Comparison of ENCODE assay signal across 8 cellular contexts in genomic region chrX:45771560-45772340, GRCh38.
DNase-seq lines count a peak whose midpoint lies in the region; ATAC-seq and TF ChIP-seq lines count a peak whose summit lies in the region.

No MANE protein-coding gene starts in this region.

- ATAC-seq in GM18870 (IDR thresholded peaks at IDR 0.05; ENCODE audit: unreplicated experiment): peak; percentile 46
- peak; percentile 34 for ATAC-seq in esophagus mucosa

- no peak overlapping the region for H3K9ac ChIP-seq in rectal smooth muscle tissue (ENCODE audit: low read length)

- H3K4me3 ChIP-seq in rectal smooth muscle tissue (ENCODE audit: low read length): peak overlapping the region; percentile 20
- H3K4me3 ChIP-seq in lower leg skin (ENCODE audit: low read depth, poor library complexity, severe bottlenecking): no peak overlapping the region

- TF ChIP-seq CTCF in lower leg skin (IDR thresholded peaks at IDR 0.05): no peak

- TF ChIP-seq POLR2A in lower leg skin (IDR thresholded peaks at IDR 0.05): no peak

- H3K27me3 ChIP-seq in rectal smooth muscle tissue (ENCODE audit: control insufficient read depth, insufficient read depth, low read length): no peaks in the 10 kb centered on the region

- peak overlapping the region; percentile 61 for H3K27ac ChIP-seq in rectal smooth muscle tissue (ENCODE audit: low read depth, low read length)

- H3K4me1 ChIP-seq in rectal smooth muscle tissue (ENCODE audit: control insufficient read depth, insufficient read depth, low read length): no peaks in the 10 kb centered on the region

- 13 to 46% methylated on average over 7 of the region's 7 CpGs for WGBS in lower leg skin, 2 donors

- intact Hi-C loops in lower leg skin (cut with DNase I; ENCODE audit: low total_unique reads): no loop called here

- DNase-seq in HT-29 (ENCODE audit: low spot score): peak; percentile 78
- peak; percentile 54 to 62 for DNase-seq in activated CD4-positive, alpha-beta T cell treated with anti-CD3 and anti-CD28 coated beads, Interleukin-2, amount 50 U/mL, for 48 hours
- DNase-seq in lower leg skin (ENCODE audit: low spot score in 2 of 2): no peak
- no peak for DNase-seq in DMS153 (lab: John Stamatoyannopoulos, UW)
- DNase-seq in NCI-H510A (lab: John Stamatoyannopoulos, UW): no peak

- H3K36me3 ChIP-seq in rectal smooth muscle tissue (ENCODE audit: control insufficient read depth, insufficient read depth, low read length): no peaks in the 10 kb centered on the region

Comparison
In these comparisons a context has a peak if more than half of its experiments do, and no peak if none do; other contexts are left out.
1. DNase-seq: peak in HT-29 (single experiment) and activated CD4-positive, alpha-beta T cell treated with anti-CD3 and anti-CD28 coated beads, Interleukin-2, amount 50 U/mL, for 48 hours (2 of 2); none in lower leg skin (0 of 2), DMS153 (single experiment) and NCI-H510A (single experiment).